Comparison of ENCODE assay signal across 21 cellular contexts in genomic region chr13:24866488-24866887, GRCh38.
"Had no signal": no experiment of that assay in that cellular context is flagged by ENCODE, and none has a peak within 500 bp of the region (broad histone marks: within the 10 kb centered on the region; RNA-seq: fewer than 3 reads in every experiment).

No MANE protein-coding gene starts in this region.

- H3K9me3 ChIP-seq: adrenal gland, Peyer's patch, SJSA1 had no signal

- ATAC-seq: activated CD4-positive, CD25-positive, alpha-beta regulatory T cell treated with anti-CD3 and anti-CD28 coated beads, Interleukin-2, amount 50 U/mL, for 24 hours; activated CD8-positive, alpha-beta T cell treated with anti-CD3 and anti-CD28 coated beads, Interleukin-2, amount 10 ng/mL, durations not matched to agents 7 days and 5 days had no signal

- DNase-seq: activated CD4-positive, alpha-beta T cell treated with anti-CD3 and anti-CD28 coated beads for 4 hours; activated CD8-positive, alpha-beta memory T cell treated with anti-CD3 and anti-CD28 coated beads, Interleukin-2, amount 50 U/mL, for 48 hours; activated CD8-positive, alpha-beta T cell treated with anti-CD3 and anti-CD28 coated beads, Interleukin-2, amount 10 ng/mL, durations not matched to agents 7 days and 5 days; activated naive CD4-positive, alpha-beta T cell treated with anti-CD3 and anti-CD28 coated beads, Interleukin-2, amount 50 U/mL, for 16 hours; activated naive CD8-positive, alpha-beta T cell treated with anti-CD3 and anti-CD28 coated beads, Interleukin-2, amount 10 ng/mL, durations not matched to agents 7 days and 5 days; activated T-cell treated with anti-CD3 and anti-CD28 coated beads, Interleukin-2, amount 50 U/mL, for 1 hour; adrenal gland; anterior cingulate cortex; caudate nucleus; Karpas-422; NCI-H1092 treated with DMSO at 0.1 percent for 48 hours; NCI-H1417 treated with DMSO at 0.1 percent for 48 hours; NCI-H187; NCI-H2081; NCI-H510A treated with DMSO at 0.1 percent for 48 hours; NCI-H69; NK-92 treated with Interleukin-12 subunit alpha and Interleukin-12 subunit beta, amount 100 ng/mL, for 24 hours; Peyer's patch; SHP77 had no signal

- H3K4me3 ChIP-seq: adrenal gland, Peyer's patch, SJSA1 had no signal

- H3K4me1 ChIP-seq: adrenal gland, Peyer's patch, SJSA1 had no signal

- H3K36me3 ChIP-seq: adrenal gland, Peyer's patch, SJSA1 had no signal

- H3K27me3 ChIP-seq: adrenal gland, Peyer's patch had no signal
